In genomic region chr7:30911133-30911532, GRCh38 we compare ENCODE assay signal across 26 cellular contexts. TPM values are rescaled to one million over a fixed set of nuclear protein-coding genes. Genes with fewer than 3 reads are reported as not detected.
DNase-seq lines count a peak whose midpoint lies in the region; ATAC-seq and TF ChIP-seq lines count a peak whose summit lies in the region.
"Had no signal": no experiment of that assay in that cellular context is flagged by ENCODE, and none has a peak within 500 bp of the region (broad histone marks: within the 10 kb centered on the region; RNA-seq: fewer than 3 reads in every experiment).

No MANE protein-coding gene starts in this region.

- no peak for TF ChIP-seq POLR2A in breast epithelium (IDR thresholded peaks at IDR 0.05)
- no peak for TF ChIP-seq POLR2A in gastrocnemius medialis (IDR thresholded peaks at IDR 0.05)
- TF ChIP-seq POLR2A in vagina (IDR thresholded peaks at IDR 0.05) = no peak

- intact Hi-C loops in breast epithelium (cut with DNase I; ENCODE audit: low total_unique reads) (loop anchor here (10.0 kb wide), 1 partner anchor 96 kb away; no protein-coding TSS in a partner anchor), MCF 10A (cut with micrococcal nuclease) (no loop called here), left lung (cut with DNase I) (no loop called here), gastrocnemius medialis (cut with DNase I; ENCODE audit: low total_unique reads) (no loop called here), vagina (cut with DNase I) (no loop called here)

- no TSS peak for BruUV-seq in MCF 10A (replicated peaks; lab: Mats Ljungman, UMichigan)

- TF ChIP-seq CTCF in breast epithelium (IDR thresholded peaks at IDR 0.05) = no peak
- no peak for TF ChIP-seq CTCF in MCF 10A (IDR thresholded peaks at IDR 0.05; ENCODE audit: unreplicated experiment)
- no peak for TF ChIP-seq CTCF in left lung (IDR thresholded peaks at IDR 0.05)
- TF ChIP-seq CTCF in gastrocnemius medialis (IDR thresholded peaks at IDR 0.05 in 4 of 5, conservative IDR thresholded peaks at IDR 0.05 in 1 of 5) = no peak
- TF ChIP-seq CTCF in vagina (IDR thresholded peaks at IDR 0.05) = no peak
- no peak for TF ChIP-seq CTCF in GM13977 (IDR thresholded peaks at IDR 0.05; ENCODE audit: extremely low read depth, insufficient read depth, missing control alignments)
- TF ChIP-seq CTCF in RWPE1 (conservative IDR thresholded peaks at IDR 0.05; ENCODE audit: low read depth) = no peak

- peak overlapping the region; percentile 45 to 55 (median 46) for H3K4me3 ChIP-seq in breast epithelium
- peak overlapping the region in 1 of 2 donors; percentile 53 for H3K4me3 ChIP-seq in left lung
- peak overlapping the region in 2 of 4 donors; percentile 33 to 49 for H3K4me3 ChIP-seq in gastrocnemius medialis
- H3K4me3 ChIP-seq in vagina = peak overlapping the region; percentile 39 to 44
- H3K4me3 ChIP-seq: cardiac muscle cell, HAP-1, mucosa of descending colon had no signal

- H3K27ac Mint-ChIP-seq in MCF 10A (ENCODE audit: low read depth, unreplicated experiment) = no peak overlapping the region
- H3K27ac Mint-ChIP-seq: activated B cell treated with CpG ODN at 0.5 μM for 24 hours; activated CD4-positive, alpha-beta memory T cell treated with anti-CD3 and anti-CD28 coated beads, Interleukin-2, amount 10 ng/mL, durations not matched to agents 7 days and 5 days; B cell had no signal

- DNase-seq in breast epithelium (ENCODE audit: low spot score in 2 of 2) = no peak
- no peak for DNase-seq in MCF 10A (ENCODE audit: unreplicated experiment)
- peak in 1 of 2 donors; percentile 76 for DNase-seq in left lung
- DNase-seq in gastrocnemius medialis = no peak
- no peak for DNase-seq in vagina (ENCODE audit: extremely low spot score in 2 of 2)
- DNase-seq in GM13977 (ENCODE audit: low spot score) = no peak
- no peak for DNase-seq in HCEC 1CT
- no peak for DNase-seq in RWPE1 (ENCODE audit: low spot score)
- DNase-seq: activated B cell treated with CpG ODN at 0.5 μM for 24 hours; activated CD4-positive, alpha-beta memory T cell treated with anti-CD3 and anti-CD28 coated beads, Interleukin-2, amount 10 ng/mL, durations not matched to agents 7 days and 5 days; activated gamma-delta T cell; activated T-cell treated with anti-CD3 and anti-CD28 coated beads for 4 hours; NCI-H2029 had no signal

- ATAC-seq in left lung = no peak
- no peak for ATAC-seq in gastrocnemius medialis

- no peaks in the 10 kb centered on the region for H3K27me3 Mint-ChIP-seq in MCF 10A (ENCODE audit: insufficient read depth, unreplicated experiment)

- no peaks in the 10 kb centered on the region for H3K36me3 ChIP-seq in breast epithelium
- no peaks in the 10 kb centered on the region for H3K36me3 ChIP-seq in left lung
- no peaks in the 10 kb centered on the region for H3K36me3 ChIP-seq in gastrocnemius medialis
- no peaks in the 10 kb centered on the region for H3K36me3 ChIP-seq in vagina
- H3K36me3 ChIP-seq: cardiac muscle cell, HAP-1, thyroid gland had no signal

- peaks cover 7 to 8% of the 10 kb centered on the region in 2 donors for H3K4me1 ChIP-seq in breast epithelium
- H3K4me1 ChIP-seq in left lung = peaks cover 27 to 60% of the 10 kb centered on the region in 2 donors
- peaks cover 3 to 12% of the 10 kb centered on the region in 2 donors for H3K4me1 ChIP-seq in gastrocnemius medialis
- peaks cover 41% of the 10 kb centered on the region for H3K4me1 ChIP-seq in vagina
- H3K4me1 ChIP-seq: HAP-1 had no signal

- H3K4me3 Mint-ChIP-seq in MCF 10A (ENCODE audit: unreplicated experiment) = no peak overlapping the region
- H3K4me3 Mint-ChIP-seq: activated B cell treated with CpG ODN at 0.5 μM for 24 hours; activated CD4-positive, alpha-beta memory T cell treated with anti-CD3 and anti-CD28 coated beads, Interleukin-2, amount 10 ng/mL, durations not matched to agents 7 days and 5 days; B cell had no signal

- peak overlapping the region; percentile 30 to 36 for H3K27ac ChIP-seq in breast epithelium
- H3K27ac ChIP-seq in left lung = peak overlapping the region; percentile 57 to 68
- H3K27ac ChIP-seq in gastrocnemius medialis = peak overlapping the region; percentile 58 to 73 (median 64)
- peak overlapping the region; percentile 63 for H3K27ac ChIP-seq in vagina
- H3K27ac ChIP-seq in RWPE1 = no peak overlapping the region
- H3K27ac ChIP-seq: 22Rv1, cardiac muscle cell, epithelial cell of prostate, KMS-11 had no signal

- H3K36me3 Mint-ChIP-seq in MCF 10A (ENCODE audit: insufficient read depth, unreplicated experiment) = no peaks in the 10 kb centered on the region

- H3K27me3 ChIP-seq in breast epithelium (no peaks in the 10 kb centered on the region), left lung (no peaks in the 10 kb centered on the region), gastrocnemius medialis (no peaks in the 10 kb centered on the region), vagina (no peaks in the 10 kb centered on the region)
- H3K27me3 ChIP-seq: cardiac muscle cell, thyroid gland had no signal

- H3K9me3 Mint-ChIP-seq in MCF 10A (ENCODE audit: unreplicated experiment) = no peaks in the 10 kb centered on the region
- H3K9me3 Mint-ChIP-seq: activated B cell treated with CpG ODN at 0.5 μM for 24 hours; activated CD4-positive, alpha-beta memory T cell treated with anti-CD3 and anti-CD28 coated beads, Interleukin-2, amount 10 ng/mL, durations not matched to agents 7 days and 5 days had no signal

- CTCF ChIA-PET in MCF 10A (lab: Yijun Ruan, JAX) = interaction anchor here (3.8 kb wide), 1 partner anchor 28 kb away, joined by 13 read pairs; no protein-coding TSS in a partner anchor
- CTCF ChIA-PET in RWPE1 (lab: Yijun Ruan, JAX) = interaction anchor here (1.1 kb wide), 1 partner anchor 28 kb away, joined by 3 read pairs; no protein-coding TSS in a partner anchor

- H3K4me1 Mint-ChIP-seq in MCF 10A (ENCODE audit: insufficient read depth, unreplicated experiment) = peaks cover 13% of the 10 kb centered on the region
- H3K4me1 Mint-ChIP-seq: activated B cell treated with CpG ODN at 0.5 μM for 24 hours, B cell had no signal

- in situ Hi-C loops in gastrocnemius medialis (cut with MboI; ENCODE audit: low sequenced_read_pairs in 4 of 4) (no loop called here), GM13977 (cut with MboI; ENCODE audit: low pct_unique_long_range_greater_than_20kb, low sequenced_read_pairs, unreplicated experiment) (no loop called here)

- no peaks in the 10 kb centered on the region for H3K9me3 ChIP-seq in breast epithelium
- H3K9me3 ChIP-seq in left lung = no peaks in the 10 kb centered on the region
- H3K9me3 ChIP-seq in gastrocnemius medialis = no peaks in the 10 kb centered on the region
- H3K9me3 ChIP-seq in vagina = no peaks in the 10 kb centered on the region
- H3K9me3 ChIP-seq: HAP-1, mucosa of descending colon, thyroid gland had no signal

- POLR2A ChIA-PET in MCF 10A (lab: Yijun Ruan, JAX) (no interaction called here), RWPE1 (lab: Yijun Ruan, JAX; ENCODE audit: low non-redundant PET) (no interaction called here)

RNA-seq across cellular contexts. Expression of gene AQP1, which starts 0.5 kb away (rescaled TPM):
- 100 to 1,000 TPM; 132 to 213 (median 177) TPM for total RNA-seq in breast epithelium
- 0.71 TPM in 1 of 2 replicates, not detected in the other for total RNA-seq in MCF 10A (2022)
- total RNA-seq in left lung = 1,000 to 10,000 TPM in 1 of 2 donors, 100 to 1,000 TPM in 1; 567 to 1,008 TPM
- 100 to 1,000 TPM in 3 of 4 donors, 10 to 100 TPM in 1; 81.9 to 149 (median 113) TPM for total RNA-seq in gastrocnemius medialis
- 243 TPM for total RNA-seq in vagina
- total RNA-seq: B cell; HT1080; T-helper 2 cell treated with Interferon-gamma antibody and Interleukin-4, amounts not matched to agents 100 ng/mL and 5 ng/mL, for 36 hours had no signal

RNA-seq across cellular contexts. Expression of gene GHRHR, which starts 52.6 kb away (rescaled TPM):
- total RNA-seq in breast epithelium = not detected
- total RNA-seq in MCF 10A (2022) = not detected in 2 replicates
- total RNA-seq in left lung = not detected
- total RNA-seq in gastrocnemius medialis = not detected
- not detected for total RNA-seq in vagina
- total RNA-seq: activated B cell treated with CpG ODN at 0.5 μM for 24 hours; activated CD4-positive, alpha-beta memory T cell treated with anti-CD3 and anti-CD28 coated beads, Interleukin-2, amount 10 ng/mL, durations not matched to agents 7 days and 5 days; B cell; cardiac muscle cell; dermis microvascular lymphatic vessel endothelial cell; HT1080; left colon; mucosa of descending colon; renal cortical epithelial cell; T-helper 2 cell treated with Interferon-gamma antibody and Interleukin-4, amounts not matched to agents 100 ng/mL and 5 ng/mL, for 36 hours had no signal

Comparison
In these comparisons a context has a peak if more than half of its experiments do, and no peak if none do; other contexts are left out.
1. RNA of gene AQP1, which starts 0.5 kb away (total RNA-seq): 567 to 1,008 TPM in left lung, 243 TPM in vagina (single experiment), 132 to 213 TPM in breast epithelium and 81.9 to 149 TPM in gastrocnemius medialis; 0.71 TPM in MCF 10A; every median in the first group is over 10 times any median in the second.